8 cellular contexts compared by ENCODE assay signal in genomic region chr20:63056236-63057132, GRCh38. TPM values are rescaled to one million over a fixed set of nuclear protein-coding genes. Genes with fewer than 3 reads are reported as not detected.
DNase-seq lines count a peak whose midpoint lies in the region; ATAC-seq and TF ChIP-seq lines count a peak whose summit lies in the region.

No MANE protein-coding gene starts in this region.

- peak; percentile 87 for TF ChIP-seq CTCF in BJ (IDR thresholded peaks at IDR 0.05; ENCODE audit: insufficient read depth, low read depth, low read length)
- peak; percentile 93 for TF ChIP-seq CTCF in HEK293 (tag by site-specific recombination; IDR thresholded peaks at IDR 0.05)
- peak; percentile 94 for TF ChIP-seq CTCF in SK-N-SH (IDR thresholded peaks at IDR 0.05)
- peak; percentile 56 to 95 (median 71) for TF ChIP-seq CTCF in body of pancreas (IDR thresholded peaks at IDR 0.05)

- DNase-seq in BJ (ENCODE audit: low read depth), result no peak
- peak; percentile 89 for DNase-seq in SK-N-SH
- peak; percentile 9 to 42 (median 18) for DNase-seq in body of pancreas
- DNase-seq in iris pigment epithelial cell (ENCODE audit: low read depth), result peak; percentile 3
- peak; percentile 15 to 39 (median 21) for DNase-seq in stimulated activated CD4-positive, alpha-beta T cell treated with anti-CD3 and anti-CD28 coated beads, TNF-alpha, amount 100 ng/mL, for 4 hours (ENCODE audit: low read depth in 3 of 3)

- no peaks in the 10 kb centered on the region for H3K9me2 ChIP-seq in SK-N-SH

- TF ChIP-seq POLR2A in body of pancreas (IDR thresholded peaks at IDR 0.05), result no peak

- peaks cover 9% of the 10 kb centered on the region for H3F3A ChIP-seq in SK-N-SH (replicated peaks; ENCODE audit: insufficient read depth)

- H3K27me3 ChIP-seq in BJ (ENCODE audit: control insufficient read depth, insufficient read depth, low read length) (peaks cover 11% of the 10 kb centered on the region), SK-N-SH (ENCODE audit: insufficient read depth) (peaks cover 9% of the 10 kb centered on the region; the same call in 1 of the 2 replicates), body of pancreas (peaks cover 0 to 13% of the 10 kb centered on the region in 2 donors)

- H3K9ac ChIP-seq in SK-N-SH, result no peak overlapping the region

- H3K79me2 ChIP-seq in SK-N-SH (ENCODE audit: insufficient read depth), result no peaks in the 10 kb centered on the region

- H3K27ac ChIP-seq in HEK293 (ENCODE audit: extremely low read depth, low read depth, low read length) (no peak overlapping the region), SK-N-SH (ENCODE audit: low read depth in 2 of 2, low read length in 1 of 2) (no peak overlapping the region), body of pancreas (no peak overlapping the region)

- intact Hi-C loops in body of pancreas (cut with DNase I), result no loop called here

- no peak overlapping the region for H2AFZ ChIP-seq in SK-N-SH (ENCODE audit: low read depth)

- no peaks in the 10 kb centered on the region for H3K9me3 ChIP-seq in HEK293 (ENCODE audit: control insufficient read depth, insufficient read depth, low read depth, low read length)
- H3K9me3 ChIP-seq in SK-N-SH, result no peaks in the 10 kb centered on the region
- no peaks in the 10 kb centered on the region for H3K9me3 ChIP-seq in body of pancreas

- ATAC-seq in body of pancreas (peak; percentile 72), GM19467 (IDR thresholded peaks at IDR 0.05; ENCODE audit: unreplicated experiment) (no peak), HG03442 (IDR thresholded peaks at IDR 0.05; ENCODE audit: unreplicated experiment) (no peak)

- no peak for TF ChIP-seq EP300 in SK-N-SH (IDR thresholded peaks at IDR 0.05; ENCODE audit: borderline replicate concordance in 1 of 2, low read depth in 1 of 2, low read length in 1 of 2)

- TF ChIP-seq RAD21 in SK-N-SH (IDR thresholded peaks at IDR 0.05; ENCODE audit: low read length), result peak; percentile 61

- H3K4me3 ChIP-seq in BJ (ENCODE audit: low read depth, low read length) (no peak overlapping the region), HEK293 (ENCODE audit: low read depth, low read length) (no peak overlapping the region), SK-N-SH (ENCODE audit: low read depth in 2 of 2, low read length in 1 of 2) (peak overlapping the region in 1 of 2 experiments; percentile 48; a peak in 1 of 4 replicates), body of pancreas (no peak overlapping the region)

- H3K4me1 ChIP-seq in HEK293 (ENCODE audit: control insufficient read depth, insufficient read depth, low read length) (no peaks in the 10 kb centered on the region), SK-N-SH (ENCODE audit: control insufficient read depth in 1 of 2, insufficient read depth in 2 of 2, low read depth in 1 of 2, low read length in 1 of 2) (peaks cover 0 to 12% of the 10 kb centered on the region in 2 experiments; a peak in 1 of 4 replicates), body of pancreas (no peaks in the 10 kb centered on the region)

- H3K36me3 ChIP-seq in BJ (ENCODE audit: control insufficient read depth, insufficient read depth, low read length), result no peaks in the 10 kb centered on the region
- no peaks in the 10 kb centered on the region for H3K36me3 ChIP-seq in HEK293 (ENCODE audit: control insufficient read depth in 2 of 2, insufficient read depth in 1 of 2, low read length in 2 of 2)
- no peaks in the 10 kb centered on the region for H3K36me3 ChIP-seq in SK-N-SH (replicated peaks in 1 of 2; ENCODE audit: control insufficient read depth in 1 of 2, insufficient read depth in 2 of 2, low read length in 1 of 2)
- no peaks in the 10 kb centered on the region for H3K36me3 ChIP-seq in body of pancreas (replicated peaks in 1 of 2; ENCODE audit: insufficient read depth in 1 of 2, low read depth in 2 of 2)

- WGBS in SK-N-SH (ENCODE audit: low lambda C conversion rate), result 18% methylated on average over 13 of the region's 39 CpGs
- 8 to 21% methylated on average over 15 to 39 of the region's 39 CpGs for WGBS in body of pancreas, 2 donors

- no peak overlapping the region for H3K4me2 ChIP-seq in SK-N-SH

- CTCF ChIA-PET in BJ (lab: Yijun Ruan, JAX), result interaction anchor here (0.5 to 2.7 kb wide), 15 partner anchors 9 to 253 kb away, joined by 3 to 10 read pairs (median 4); no protein-coding TSS in a partner anchor
- CTCF ChIA-PET in HEK293 (lab: Yijun Ruan, JAX), result interaction anchor here (0.6 to 1.8 kb wide), 19 partner anchors 9 to 409 kb away, joined by 3 to 14 read pairs (median 3); partner anchors contain the start of gene YTHDF1
- CTCF ChIA-PET in SK-N-SH (lab: Yijun Ruan, JAX), result interaction anchor here (0.5 to 5.1 kb wide), 49 partner anchors 8 to 326 kb away, joined by 3 to 89 read pairs (median 4); partner anchors contain the start of genes NKAIN4 and YTHDF1

- no peaks in the 10 kb centered on the region for H4K20me1 ChIP-seq in SK-N-SH (ENCODE audit: insufficient read depth)

- POLR2A ChIA-PET in BJ (lab: Charles Lee), result no interaction called here
- POLR2A ChIA-PET in HEK293 (lab: Yijun Ruan, JAX), result interaction anchor here (0.6 kb wide), 1 partner anchor 84 kb away, joined by 3 read pairs; no protein-coding TSS in a partner anchor
- POLR2A ChIA-PET in SK-N-SH (lab: Yijun Ruan, JAX), result no interaction called here

TF ChIP-seq in HEK293, 187 proteins besides CTCF, POLR2A, EP300 and RAD21 (continues in another document):
- no peak for TF ChIP-seq ZNF184 (tag by site-specific recombination; IDR thresholded peaks at IDR 0.05)
- TF ChIP-seq ZNF362 (tag by site-specific recombination; IDR thresholded peaks at IDR 0.05), result no peak
- TF ChIP-seq ZNF654 (tag by site-specific recombination; IDR thresholded peaks at IDR 0.05; ENCODE audit: low read depth), result peak; percentile 83
- peak; percentile 97; the same call in 1 of the 2 replicates for TF ChIP-seq ZNF366 (tag by site-specific recombination; conservative IDR thresholded peaks at IDR 0.05)
- TF ChIP-seq HIC1 (tag by site-specific recombination; IDR thresholded peaks at IDR 0.05), result peak; percentile 48

TF ChIP-seq in SK-N-SH, 30 proteins besides CTCF, POLR2A, EP300 and RAD21:
- peak; percentile 29; the same call in 1 of the 2 replicates for TF ChIP-seq USF1 (IDR thresholded peaks at IDR 0.05; ENCODE audit: borderline replicate concordance, low read depth)
- TF ChIP-seq SMC3 (IDR thresholded peaks at IDR 0.05; ENCODE audit: low read depth, low read length), result peak; percentile 43
- TF ChIP-seq EZH2phosphoT487 (IDR thresholded peaks at IDR 0.05; ENCODE audit: borderline replicate concordance, low read depth), result no peak

RNA-seq across cellular contexts. Expression of gene BHLHE23, which starts 49.7 kb away (rescaled TPM):
- polyA plus RNA-seq in BJ (2011; rRNA removed) (not detected in 2 replicates), SK-N-SH (2012; rRNA removed) (not detected in 2 replicates)
- polyA minus RNA-seq in BJ (2011; rRNA and poly(A)+ RNA removed), result not detected in 2 replicates
- polyA plus RNA-seq in SK-N-SH (2012; cell fraction: cytosol; rRNA removed), result not detected in 2 replicates
- not detected in 2 replicates for polyA plus RNA-seq in SK-N-SH (2012; cell fraction: nucleus; rRNA removed)
- total RNA-seq in body of pancreas, result not detected
